ENCODE assay signal across 9 cellular contexts in the genomic region with DNA sequence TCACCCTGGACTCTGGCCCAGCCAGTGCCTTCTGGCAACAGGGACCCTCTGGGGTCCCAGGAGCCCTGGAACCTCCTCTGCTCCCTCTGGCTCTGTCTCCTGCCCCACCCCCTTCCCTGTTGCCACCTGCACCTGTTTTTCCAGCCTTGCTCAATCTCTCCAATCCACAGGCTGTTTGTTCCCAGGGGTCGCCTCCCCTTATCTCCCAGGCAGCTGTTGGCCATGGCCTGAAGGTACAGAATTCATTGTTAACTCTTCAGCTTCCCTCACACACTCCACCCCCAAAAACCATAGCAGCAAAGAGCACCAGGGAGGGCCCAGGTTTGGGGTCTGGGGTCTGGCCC. TPM values are rescaled to one million over a fixed set of nuclear protein-coding genes. Genes with fewer than 3 reads are reported as not detected.
A peak's percentile ranks its signal among the peaks of the same experiment; 100 is the strongest.
DNase-seq lines count a peak whose midpoint lies in the region; ATAC-seq and TF ChIP-seq lines count a peak whose summit lies in the region.
"Had no signal": no experiment of that assay in that cellular context is flagged by ENCODE, and none has a peak within 500 bp of the region (broad histone marks: within the 10 kb centered on the region; RNA-seq: fewer than 3 reads in every experiment).

No MANE protein-coding gene starts in this region.

- H3K9ac ChIP-seq in OCI-LY3 (ENCODE audit: low read length), result peak overlapping the region; percentile 39; the same call in 1 of the 2 replicates
- peak overlapping the region; percentile 85 for H3K9ac ChIP-seq in stomach smooth muscle (ENCODE audit: low read length in 2 of 2)
- H3K9ac ChIP-seq in trophoblast cell (ENCODE audit: low read length), result no peak overlapping the region

- H3K27me3 ChIP-seq in OCI-LY3 (ENCODE audit: low read depth, low read length) (no peaks in the 10 kb centered on the region), stomach smooth muscle (ENCODE audit: control insufficient read depth in 1 of 2, insufficient read depth in 2 of 2, low read length in 2 of 2) (no peaks in the 10 kb centered on the region), trophoblast cell (ENCODE audit: insufficient read depth, low read length) (no peaks in the 10 kb centered on the region)

- H3K9me3 ChIP-seq in OCI-LY3 (ENCODE audit: insufficient read depth, low read length) (no peaks in the 10 kb centered on the region), stomach smooth muscle (ENCODE audit: control insufficient read depth in 2 of 2, low read length in 2 of 2) (no peaks in the 10 kb centered on the region), trophoblast cell (ENCODE audit: insufficient read depth, low read depth, low read length) (peaks cover 4% of the 10 kb centered on the region)

- no peaks in the 10 kb centered on the region for H3K36me3 Mint-ChIP-seq in glutamatergic neuron (ENCODE audit: unreplicated experiment)

- H2AFZ ChIP-seq in OCI-LY3 (ENCODE audit: low read depth, low read length) (peak overlapping the region; percentile 22; the same call in 1 of the 2 replicates), trophoblast cell (ENCODE audit: insufficient read depth, low read length, poor library complexity) (no peak overlapping the region)

- no peak overlapping the region for H2BK120ac ChIP-seq in trophoblast cell (ENCODE audit: insufficient read depth, low read length, poor library complexity)

- H2BK5ac ChIP-seq in trophoblast cell (ENCODE audit: low read depth, low read length, poor library complexity), result no peak overlapping the region

- H3K27ac Mint-ChIP-seq in glutamatergic neuron (ENCODE audit: unreplicated experiment), result peak overlapping the region; percentile 12

- H3K4me3 ChIP-seq in OCI-LY3 (ENCODE audit: low read length) (peak overlapping the region; percentile 3; the same call in 1 of the 2 replicates), stomach smooth muscle (ENCODE audit: low read length in 2 of 2) (peak overlapping the region in 1 of 2 donors; percentile 40), trophoblast cell (ENCODE audit: low read depth, low read length) (no peak overlapping the region)

- no peak overlapping the region for H3K18ac ChIP-seq in trophoblast cell (ENCODE audit: low read length)

- H4K8ac ChIP-seq in trophoblast cell (ENCODE audit: low read depth, low read length), result no peak overlapping the region

- H2BK12ac ChIP-seq in trophoblast cell (ENCODE audit: low read length), result no peak overlapping the region

- H3K9me3 Mint-ChIP-seq in glutamatergic neuron (ENCODE audit: unreplicated experiment), result peaks cover 2% of the 10 kb centered on the region

- no peak overlapping the region for H4K12ac ChIP-seq in trophoblast cell (ENCODE audit: low read depth, low read length)

- no CpG with 5 or more reads among the region's 1 CpG for WGBS in trophoblast cell (ENCODE audit: extremely low coverage, insufficient coverage, insufficient read length)

- peaks cover 7% of the 10 kb centered on the region for H3K27me3 Mint-ChIP-seq in glutamatergic neuron (ENCODE audit: unreplicated experiment)

- H2AK5ac ChIP-seq in trophoblast cell (ENCODE audit: low read length), result no peak overlapping the region

- H4K91ac ChIP-seq in trophoblast cell (ENCODE audit: low read depth, low read length), result no peak overlapping the region

- no peak overlapping the region for H3K4ac ChIP-seq in trophoblast cell (ENCODE audit: low read depth, low read length)

- H3K4me3 Mint-ChIP-seq in glutamatergic neuron (ENCODE audit: unreplicated experiment), result peak overlapping the region; percentile 45

- H3K79me1 ChIP-seq in trophoblast cell (ENCODE audit: low read length), result no peaks in the 10 kb centered on the region

- H3K23ac ChIP-seq in trophoblast cell (ENCODE audit: low read length), result no peak overlapping the region

- TF ChIP-seq CTCF in OCI-LY3 (IDR thresholded peaks at IDR 0.05; ENCODE audit: low read depth, low read length) (no peak), glutamatergic neuron (IDR thresholded peaks at IDR 0.05; ENCODE audit: partially characterized antibody, unreplicated experiment) (no peak)

- no peaks in the 10 kb centered on the region for H4K20me1 ChIP-seq in OCI-LY3 (ENCODE audit: insufficient read depth, low read length)

- H3K27ac ChIP-seq in OCI-LY3 (ENCODE audit: low read length) (peak overlapping the region; percentile 21; the same call in 1 of the 2 replicates), stomach smooth muscle (ENCODE audit: low read length) (peak overlapping the region; percentile 99), trophoblast cell (ENCODE audit: low read depth, low read length) (no peak overlapping the region)

- DNase-seq in DMS53 (lab: John Stamatoyannopoulos, UW) (peak; percentile 67), DMS53 treated with DMSO at 0.1 percent for 48 hours (lab: John Stamatoyannopoulos, UW; ENCODE audit: unreplicated experiment) (no peak), glutamatergic neuron (peak; percentile 30), DMS114 treated with DMSO at 0.1 percent for 48 hours (lab: John Stamatoyannopoulos, UW; ENCODE audit: unreplicated experiment) (no peak), trophoblast cell (no peak)
- DNase-seq: KBM-7 had no signal

- no peak for ATAC-seq in HG02623 (IDR thresholded peaks at IDR 0.05; ENCODE audit: unreplicated experiment)

- H3K36me3 ChIP-seq in OCI-LY3 (replicated peaks; ENCODE audit: low read depth, low read length) (no peaks in the 10 kb centered on the region), stomach smooth muscle (ENCODE audit: control insufficient read depth in 2 of 2, insufficient read depth in 2 of 2, low read length in 2 of 2) (no peaks in the 10 kb centered on the region), trophoblast cell (ENCODE audit: control insufficient read depth in 1 of 2, insufficient read depth in 2 of 2, low read length in 2 of 2) (no peaks in the 10 kb centered on the region)

- peak overlapping the region; percentile 51 for H3K4me2 ChIP-seq in OCI-LY3 (ENCODE audit: low read length)
- H3K4me2 ChIP-seq in trophoblast cell (ENCODE audit: low read length), result no peak overlapping the region

- H3K79me2 ChIP-seq in OCI-LY3 (ENCODE audit: low read length) (no peaks in the 10 kb centered on the region), trophoblast cell (ENCODE audit: control insufficient read depth, insufficient read depth, low read length, poor library complexity) (no peaks in the 10 kb centered on the region)

- H3K14ac ChIP-seq in trophoblast cell (ENCODE audit: low read length), result no peak overlapping the region

- peaks cover 19% of the 10 kb centered on the region for H3K4me1 Mint-ChIP-seq in glutamatergic neuron (ENCODE audit: low read depth, unreplicated experiment)

- peaks cover 48% of the 10 kb centered on the region for H3K4me1 ChIP-seq in OCI-LY3 (ENCODE audit: low read length)
- peaks cover 41% of the 10 kb centered on the region for H3K4me1 ChIP-seq in stomach smooth muscle (ENCODE audit: control insufficient read depth, insufficient read depth, low read length)
- peaks cover 20 to 21% of the 10 kb centered on the region in 2 experiments for H3K4me1 ChIP-seq in trophoblast cell (ENCODE audit: control insufficient read depth in 1 of 2, insufficient read depth in 2 of 2, low read length in 2 of 2)

RNA-seq across cellular contexts. Expression of a gene that starts 39.3 kb away (rescaled TPM):
- total RNA-seq in glutamatergic neuron (ENCODE audit: unreplicated experiment), result 78.7 TPM
- 25.0 and 26.0 TPM in 2 replicates for polyA plus RNA-seq in trophoblast cell (2013)

Comparison
In these comparisons a context has a peak if more than half of its experiments do, and no peak if none do; other contexts are left out.
1. DNase-seq: peak in DMS53 (single experiment) and glutamatergic neuron (single experiment); none in DMS53 treated with DMSO at 0.1 percent for 48 hours (single experiment), DMS114 treated with DMSO at 0.1 percent for 48 hours (single experiment) and trophoblast cell (0 of 2).